1 cellular context compared by ENCODE assay signal in genomic region chr19:55080121-55080914, GRCh38.
TF ChIP-seq lines count a peak whose summit lies in the region.

No MANE protein-coding gene starts in this region.

TF ChIP-seq in HepG2, 621 proteins besides CTCF, POLR2A, EP300 and RAD21 (continued from another document and continues in another):
- no peak for TF ChIP-seq ZHX2 (IDR thresholded peaks at IDR 0.05; ENCODE audit: low read depth)
- no peak for TF ChIP-seq ZHX2 (CRISPR knock-in tag; IDR thresholded peaks at IDR 0.05; ENCODE audit: borderline replicate concordance)
- TF ChIP-seq TSC22D2 (CRISPR knock-in tag; IDR thresholded peaks at IDR 0.05; ENCODE audit: borderline replicate concordance), result no peak
- no peak for TF ChIP-seq ATRX (CRISPR knock-in tag; IDR thresholded peaks at IDR 0.05; ENCODE audit: borderline replicate concordance)
- no peak for TF ChIP-seq GABPA (IDR thresholded peaks at IDR 0.05; ENCODE audit: low read depth, low read length)
- no peak for TF ChIP-seq GABPA (CRISPR knock-in tag; IDR thresholded peaks at IDR 0.05; ENCODE audit: low read depth)
- no peak for TF ChIP-seq ARNTL (CRISPR knock-in tag; IDR thresholded peaks at IDR 0.05)
- no peak for TF ChIP-seq PLSCR1 (CRISPR knock-in tag; IDR thresholded peaks at IDR 0.05; ENCODE audit: borderline replicate concordance)
- TF ChIP-seq PPARG (CRISPR knock-in tag; conservative IDR thresholded peaks at IDR 0.05), result no peak
- TF ChIP-seq ZBTB40 (IDR thresholded peaks at IDR 0.05), result no peak
- no peak for TF ChIP-seq ZBTB40 (CRISPR knock-in tag; IDR thresholded peaks at IDR 0.05)
- TF ChIP-seq ZBTB1 (CRISPR knock-in tag; IDR thresholded peaks at IDR 0.05; ENCODE audit: borderline replicate concordance), result no peak
- TF ChIP-seq HNRNPLL (IDR thresholded peaks at IDR 0.05; ENCODE audit: low read depth, low read length, poor library complexity, severe bottlenecking), result peak; percentile 82
- no peak for TF ChIP-seq THAP7 (CRISPR knock-in tag; IDR thresholded peaks at IDR 0.05)
- TF ChIP-seq FUBP1 (CRISPR knock-in tag; IDR thresholded peaks at IDR 0.05; ENCODE audit: borderline replicate concordance), result no peak
- no peak for TF ChIP-seq ZNF646 (CRISPR knock-in tag; IDR thresholded peaks at IDR 0.05)
- TF ChIP-seq POLR2AphosphoS5 (IDR thresholded peaks at IDR 0.05; ENCODE audit: low read depth, low read length), result peak; percentile 48
- TF ChIP-seq SALL2 (CRISPR knock-in tag; IDR thresholded peaks at IDR 0.05), result no peak
- peak; percentile 49; the same call in 1 of the 2 replicates for TF ChIP-seq ZBTB20 (CRISPR knock-in tag; IDR thresholded peaks at IDR 0.05; ENCODE audit: borderline replicate concordance, low read depth)
